ENCODE assay signal across 23 cellular contexts in genomic region chr12:90576707-90577106, GRCh38.
DNase-seq lines count a peak whose midpoint lies in the region; ATAC-seq, FAIRE-seq and TF ChIP-seq lines count a peak whose summit lies in the region.
"Had no signal": no experiment of that assay in that cellular context is flagged by ENCODE, and none has a peak within 500 bp of the region (broad histone marks: within the 10 kb centered on the region; RNA-seq: fewer than 3 reads in every experiment).

No MANE protein-coding gene starts in this region.

- ATAC-seq in A549 (no peak), HG03095 (IDR thresholded peaks at IDR 0.05; ENCODE audit: unreplicated experiment) (no peak)
- ATAC-seq: GM12878 had no signal

- H3K4me3 ChIP-seq in A549 (no peak overlapping the region), choroid plexus epithelial cell (ENCODE audit: low read depth, low read length) (no peak overlapping the region)
- H3K4me3 ChIP-seq: BLaER1 treated with 17β-estradiol and CSF1 and Interleukin-3, amounts not matched to agents 10 nM and 100 nM; GM12878 had no signal

- H3K27ac ChIP-seq in A549: no peak overlapping the region
- H3K27ac ChIP-seq: 22Rv1; BLaER1 treated with 17β-estradiol and CSF1 and Interleukin-3, amounts not matched to agents 10 nM and 100 nM had no signal

- H3K4me1 ChIP-seq in A549: no peaks in the 10 kb centered on the region
- H3K4me1 ChIP-seq: BE2C; BLaER1 treated with 17β-estradiol and CSF1 and Interleukin-3, amounts not matched to agents 10 nM and 100 nM had no signal

- TF ChIP-seq CTCF in A549 (IDR thresholded peaks at IDR 0.05) (no peak), choroid plexus epithelial cell (conservative IDR thresholded peaks at IDR 0.05; ENCODE audit: low read depth, low read length) (no peak)

- FAIRE-seq in A549 (lab: Jason Lieb, UNC): no peak
- FAIRE-seq: A204.1, GM12878 had no signal

- peaks cover 2% of the 10 kb centered on the region for H3K9me3 Mint-ChIP-seq in activated T-cell treated with anti-CD3 and anti-CD28 coated beads, Interleukin-2, amount 50 U/mL, for 24 hours

- no peak for TF ChIP-seq POLR2A in A549 (IDR thresholded peaks at IDR 0.05; ENCODE audit: low read length)

- no peak overlapping the region for H3K4me3 Mint-ChIP-seq in activated T-cell treated with anti-CD3 and anti-CD28 coated beads, Interleukin-2, amount 50 U/mL, for 24 hours
- H3K4me3 Mint-ChIP-seq: CD14-positive monocyte; CD4-positive, alpha-beta memory T cell had no signal

- H3K27me3 Mint-ChIP-seq in activated T-cell treated with anti-CD3 and anti-CD28 coated beads, Interleukin-2, amount 50 U/mL, for 24 hours: no peaks in the 10 kb centered on the region
- H3K27me3 Mint-ChIP-seq: CD4-positive, alpha-beta memory T cell had no signal

- no peak overlapping the region for H3K4me2 ChIP-seq in A549
- H3K4me2 ChIP-seq: BLaER1 treated with 17β-estradiol and CSF1 and Interleukin-3, amounts not matched to agents 10 nM and 100 nM had no signal

- no peak for TF ChIP-seq EP300 in A549 (IDR thresholded peaks at IDR 0.05)

- DNase-seq in DMS53 (lab: John Stamatoyannopoulos, UW) (peak; percentile 23), DMS53 treated with DMSO at 0.1 percent for 48 hours (lab: John Stamatoyannopoulos, UW; ENCODE audit: unreplicated experiment) (no peak), A549 (ENCODE audit: low read depth in 1 of 2, low spot score in 1 of 2) (no peak), choroid plexus epithelial cell (ENCODE audit: low read depth) (peak; percentile 2)
- DNase-seq in activated T-cell treated with anti-CD3 and anti-CD28 coated beads, Interleukin-2, amount 50 U/mL, for 24 hours: no peak
- DNase-seq: ACHN; AML-193; Calu3; CD4-positive, alpha-beta memory T cell; COR-L47; DMS79; EL; GDM1; GOT3; H7; HCEC 1CT had no signal

- no peaks in the 10 kb centered on the region for H3K36me3 Mint-ChIP-seq in activated T-cell treated with anti-CD3 and anti-CD28 coated beads, Interleukin-2, amount 50 U/mL, for 24 hours (ENCODE audit: low read depth)
- H3K36me3 Mint-ChIP-seq: CD14-positive monocyte; CD4-positive, alpha-beta memory T cell had no signal

- TF ChIP-seq RAD21 in A549 (conservative IDR thresholded peaks at IDR 0.05 in 1 of 2, IDR thresholded peaks at IDR 0.05 in 1 of 2): no peak

- H3K9me3 ChIP-seq in A549: peaks cover 11% of the 10 kb centered on the region; the same call in 1 of the 3 replicates
- H3K9me3 ChIP-seq: BE2C had no signal

- no peak overlapping the region for H3K27ac Mint-ChIP-seq in activated T-cell treated with anti-CD3 and anti-CD28 coated beads, Interleukin-2, amount 50 U/mL, for 24 hours
- H3K27ac Mint-ChIP-seq: CD14-positive monocyte; CD4-positive, alpha-beta memory T cell had no signal

- H3K4me1 Mint-ChIP-seq in activated T-cell treated with anti-CD3 and anti-CD28 coated beads, Interleukin-2, amount 50 U/mL, for 24 hours (ENCODE audit: low read depth): no peaks in the 10 kb centered on the region
- H3K4me1 Mint-ChIP-seq: CD14-positive monocyte; CD4-positive, alpha-beta memory T cell had no signal

- CTCF ChIA-PET in A549 (lab: Yijun Ruan, JAX): no interaction called here

- POLR2A ChIA-PET in A549 (lab: Yijun Ruan, JAX): no interaction called here

TF ChIP-seq in A549, 52 proteins besides CTCF, POLR2A, EP300 and RAD21:
- TF ChIP-seq NR3C1 (IDR thresholded peaks at IDR 0.05) (no peak), PHF8 (IDR thresholded peaks at IDR 0.05; ENCODE audit: borderline replicate concordance, low read depth) (no peak), NFE2L2 (conservative IDR thresholded peaks at IDR 0.05; ENCODE audit: low read length) (peak; percentile 95), MAFK (IDR thresholded peaks at IDR 0.05; ENCODE audit: partially characterized antibody) (peak; percentile 96), CBX8 (IDR thresholded peaks at IDR 0.05) (no peak), RNF2 (IDR thresholded peaks at IDR 0.05; ENCODE audit: borderline replicate concordance, low read depth) (no peak), JUNB (IDR thresholded peaks at IDR 0.05) (no peak), EHMT2 (IDR thresholded peaks at IDR 0.05; ENCODE audit: low read depth) (no peak), ZSCAN20 (CRISPR knock-in tag; IDR thresholded peaks at IDR 0.05) (no peak)

Comparison
In these comparisons a context has a peak if more than half of its experiments do, and no peak if none do; other contexts are left out.
1. DNase-seq: peak in DMS53 (single experiment) and choroid plexus epithelial cell (single experiment); none in DMS53 treated with DMSO at 0.1 percent for 48 hours (single experiment), A549 (0 of 2) and activated T-cell treated with anti-CD3 and anti-CD28 coated beads, Interleukin-2, amount 50 U/mL, for 24 hours (single experiment).